ENCODE assay signal across 10 cellular contexts in the genomic region with DNA sequence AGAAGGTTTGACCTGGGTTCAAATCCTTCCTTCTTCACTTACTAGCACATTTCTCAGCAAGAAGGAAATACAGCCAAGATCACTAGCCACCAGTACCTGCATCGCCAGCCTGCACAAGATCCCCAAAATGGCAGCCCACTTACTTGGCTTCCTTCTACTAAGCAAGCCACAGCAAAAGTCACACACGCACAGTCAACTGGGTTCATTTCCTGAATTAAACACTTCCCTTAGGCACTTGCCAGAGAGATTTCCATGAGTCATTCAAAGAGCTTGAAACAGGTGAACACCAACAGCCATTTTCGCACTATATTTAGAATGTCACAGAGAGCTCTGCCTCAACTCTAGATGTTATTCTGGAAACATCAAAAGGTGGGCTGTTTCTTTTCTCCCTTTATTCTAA. TPM values are rescaled to one million over a fixed set of nuclear protein-coding genes. Genes with fewer than 3 reads are reported as not detected.
A peak's percentile ranks its signal among the peaks of the same experiment; 100 is the strongest.
DNase-seq lines count a peak whose midpoint lies in the region; ATAC-seq and TF ChIP-seq lines count a peak whose summit lies in the region.
"Had no signal": no experiment of that assay in that cellular context is flagged by ENCODE, and none has a peak within 500 bp of the region (broad histone marks: within the 10 kb centered on the region; RNA-seq: fewer than 3 reads in every experiment).

No MANE protein-coding gene starts in this region.

- ATAC-seq in HG02678 (IDR thresholded peaks at IDR 0.05; ENCODE audit: unreplicated experiment) (peak; percentile 35), HG02973 (IDR thresholded peaks at IDR 0.05; ENCODE audit: unreplicated experiment) (no peak), GM19452 (IDR thresholded peaks at IDR 0.05; ENCODE audit: unreplicated experiment) (no peak)

- POLR2A ChIA-PET in CD4-positive, alpha-beta memory T cell (lab: Charles Lee; ENCODE audit: partially characterized antibody): no interaction called here

- H3K27ac Mint-ChIP-seq in activated naive CD8-positive, alpha-beta T cell: peak overlapping the region; percentile 16
- H3K27ac Mint-ChIP-seq in osteocyte (ENCODE audit: unreplicated experiment): peak overlapping the region; percentile 90
- H3K27ac Mint-ChIP-seq in CD4-positive, alpha-beta memory T cell: no peak overlapping the region
- H3K27ac Mint-ChIP-seq: activated CD4-positive, alpha-beta T cell treated with anti-CD3 and anti-CD28 coated beads, Interleukin-2, amount 10 ng/mL, durations not matched to agents 7 days and 5 days had no signal

- H3K27me3 Mint-ChIP-seq in activated naive CD8-positive, alpha-beta T cell: no peaks in the 10 kb centered on the region
- no peaks in the 10 kb centered on the region for H3K27me3 Mint-ChIP-seq in osteocyte (ENCODE audit: unreplicated experiment)
- peaks cover 3 to 5% of the 10 kb centered on the region in 2 donors for H3K27me3 Mint-ChIP-seq in CD4-positive, alpha-beta memory T cell

- H3K36me3 Mint-ChIP-seq in activated naive CD8-positive, alpha-beta T cell: peaks cover 5% of the 10 kb centered on the region
- H3K36me3 Mint-ChIP-seq in osteocyte (ENCODE audit: unreplicated experiment): peaks cover 15% of the 10 kb centered on the region
- peaks cover 0 to 3% of the 10 kb centered on the region in 2 donors for H3K36me3 Mint-ChIP-seq in CD4-positive, alpha-beta memory T cell

- no peaks in the 10 kb centered on the region for H3K4me1 ChIP-seq in CD4-positive, alpha-beta memory T cell (ENCODE audit: insufficient read depth, low read length)

- no peaks in the 10 kb centered on the region for H3K27me3 ChIP-seq in CD4-positive, alpha-beta memory T cell (ENCODE audit: insufficient read depth, low read length)

- CTCF ChIA-PET in CD4-positive, alpha-beta memory T cell (lab: Charles Lee; ENCODE audit: partially characterized antibody): no interaction called here

- DNase-seq in GDM1 (lab: John Stamatoyannopoulos, UW) (peak; percentile 60), osteocyte (ENCODE audit: extremely low spot score, unreplicated experiment) (no peak), HuH-7 (ENCODE audit: low spot score) (no peak)
- no peak for DNase-seq in CD4-positive, alpha-beta memory T cell
- DNase-seq: activated CD4-positive, alpha-beta T cell treated with anti-CD3 and anti-CD28 coated beads, Interleukin-2, amount 10 ng/mL, durations not matched to agents 7 days and 5 days had no signal

- H3K4me1 Mint-ChIP-seq in activated naive CD8-positive, alpha-beta T cell (ENCODE audit: low read depth): peaks cover 4% of the 10 kb centered on the region
- H3K4me1 Mint-ChIP-seq in osteocyte (ENCODE audit: unreplicated experiment): peaks cover 72% of the 10 kb centered on the region
- peaks cover 0 to 2% (median 0%) of the 10 kb centered on the region in 4 donors for H3K4me1 Mint-ChIP-seq in CD4-positive, alpha-beta memory T cell

- intact Hi-C loops in CD4-positive, alpha-beta memory T cell (cut with micrococcal nuclease): no loop called here

- H3K4me3 Mint-ChIP-seq in activated naive CD8-positive, alpha-beta T cell: no peak overlapping the region
- no peak overlapping the region for H3K4me3 Mint-ChIP-seq in osteocyte (ENCODE audit: unreplicated experiment)
- H3K4me3 Mint-ChIP-seq in CD4-positive, alpha-beta memory T cell: no peak overlapping the region
- H3K4me3 Mint-ChIP-seq: activated CD4-positive, alpha-beta T cell treated with anti-CD3 and anti-CD28 coated beads, Interleukin-2, amount 10 ng/mL, durations not matched to agents 7 days and 5 days had no signal

- no peak overlapping the region for H3K4me3 ChIP-seq in CD4-positive, alpha-beta memory T cell (ENCODE audit: low read length in 2 of 2)
- H3K4me3 ChIP-seq: prostate gland had no signal

- TF ChIP-seq CTCF in osteocyte (IDR thresholded peaks at IDR 0.05): no peak

- H3K9me3 Mint-ChIP-seq in activated naive CD8-positive, alpha-beta T cell (ENCODE audit: low read depth): no peaks in the 10 kb centered on the region
- no peaks in the 10 kb centered on the region for H3K9me3 Mint-ChIP-seq in osteocyte (ENCODE audit: unreplicated experiment)
- peaks cover 0 to 6% (median 1%) of the 10 kb centered on the region in 8 donors for H3K9me3 Mint-ChIP-seq in CD4-positive, alpha-beta memory T cell

- H3K9me3 ChIP-seq in CD4-positive, alpha-beta memory T cell (ENCODE audit: control insufficient read depth in 1 of 2, low read length in 2 of 2): no peaks in the 10 kb centered on the region
- H3K9me3 ChIP-seq: prostate gland had no signal

- H3K36me3 ChIP-seq in CD4-positive, alpha-beta memory T cell (ENCODE audit: insufficient read depth, low read length): no peaks in the 10 kb centered on the region
- H3K36me3 ChIP-seq: prostate gland had no signal

- no peak overlapping the region for H3K27ac ChIP-seq in CD4-positive, alpha-beta memory T cell (ENCODE audit: low read depth, low read length)

RNA-seq across cellular contexts. Expression of gene MGLL, which starts 42.6 kb away (rescaled TPM):
- total RNA-seq in osteocyte: 102 and 112 TPM in 2 replicates
- total RNA-seq in CD4-positive, alpha-beta memory T cell: 1 to 10 TPM; 2.4 to 4.8 TPM
- 1 to 10 TPM in 1 of 2 donors, under 1 TPM in 1; 0.77 to 2.2 TPM for polyA plus RNA-seq in CD4-positive, alpha-beta memory T cell

Comparison
In these comparisons a context has a peak if more than half of its experiments do, and no peak if none do; other contexts are left out.
1. H3K27ac Mint-ChIP-seq: peak in activated naive CD8-positive, alpha-beta T cell (single experiment) and osteocyte (single experiment); none in CD4-positive, alpha-beta memory T cell (0 of 7).
2. RNA of gene MGLL, which starts 42.6 kb away (total RNA-seq): 102 to 112 TPM in osteocyte; 2.4 to 4.8 TPM in CD4-positive, alpha-beta memory T cell; every median in the first group is over 10 times any median in the second.